ENCODE assay signal across 16 cellular contexts in genomic region chr16:27718136-27718766, GRCh38.
A peak's percentile ranks its signal among the peaks of the same experiment; 100 is the strongest.
DNase-seq lines count a peak whose midpoint lies in the region; ATAC-seq and TF ChIP-seq lines count a peak whose summit lies in the region.
"Had no signal": no experiment of that assay in that cellular context is flagged by ENCODE, and none has a peak within 500 bp of the region (broad histone marks: within the 10 kb centered on the region; RNA-seq: fewer than 3 reads in every experiment).

No MANE protein-coding gene starts in this region.

- intact Hi-C loops in CD14-positive monocyte (cut with micrococcal nuclease), result no loop called here
- intact Hi-C loops in posterior vena cava (cut with DNase I), result no loop called here
- intact Hi-C loops in activated CD4-positive, alpha-beta memory T cell treated with anti-CD3 and anti-CD28 coated beads for 36 hours (cut with micrococcal nuclease), result no loop called here

- no peaks in the 10 kb centered on the region for H3K9me3 Mint-ChIP-seq in CD14-positive monocyte
- H3K9me3 Mint-ChIP-seq in activated CD4-positive, alpha-beta memory T cell treated with anti-CD3 and anti-CD28 coated beads for 36 hours, result no peaks in the 10 kb centered on the region
- H3K9me3 Mint-ChIP-seq: activated naive CD4-positive, alpha-beta T cell treated with anti-CD3 and anti-CD28 coated beads, Interleukin-2, amount 50 U/mL, for 72 hours had no signal

- no peak for TF ChIP-seq CTCF in CD14-positive monocyte (IDR thresholded peaks at IDR 0.05)

- CTCF ChIA-PET in activated CD4-positive, alpha-beta memory T cell treated with anti-CD3 and anti-CD28 coated beads for 36 hours (lab: Charles Lee), result no interaction called here

- 82 to 92% (median 90%) methylated on average over 13 of the region's 13 CpGs for WGBS in adipose tissue, 3 donors

- H3K4me1 Mint-ChIP-seq in CD14-positive monocyte, result no peaks in the 10 kb centered on the region
- peaks cover 4% of the 10 kb centered on the region for H3K4me1 Mint-ChIP-seq in activated CD4-positive, alpha-beta memory T cell treated with anti-CD3 and anti-CD28 coated beads for 36 hours (ENCODE audit: low read depth)

- peak overlapping the region; percentile 7 for H3K27ac ChIP-seq in adipose tissue (ENCODE audit: low read depth, low read length)
- H3K27ac ChIP-seq: KMS-11, uterus had no signal

- H3K4me3 Mint-ChIP-seq in CD14-positive monocyte, result no peak overlapping the region
- no peak overlapping the region for H3K4me3 Mint-ChIP-seq in activated CD4-positive, alpha-beta memory T cell treated with anti-CD3 and anti-CD28 coated beads for 36 hours

- peaks cover 27 to 34% of the 10 kb centered on the region in 2 donors for H3K36me3 Mint-ChIP-seq in CD14-positive monocyte
- peaks cover 12% of the 10 kb centered on the region for H3K36me3 Mint-ChIP-seq in activated CD4-positive, alpha-beta memory T cell treated with anti-CD3 and anti-CD28 coated beads for 36 hours
- H3K36me3 Mint-ChIP-seq: activated naive CD4-positive, alpha-beta T cell treated with anti-CD3 and anti-CD28 coated beads, Interleukin-2, amount 50 U/mL, for 72 hours had no signal

- peak overlapping the region in 3 of 7 donors; percentile 32 to 53 (median 35) for H3K27ac Mint-ChIP-seq in CD14-positive monocyte
- no peak overlapping the region for H3K27ac Mint-ChIP-seq in activated CD4-positive, alpha-beta memory T cell treated with anti-CD3 and anti-CD28 coated beads for 36 hours

- DNase-seq in CD14-positive monocyte (ENCODE audit: low spot score), result peak; percentile 41
- peak in 29 of 51 donors; percentile 21 to 89 (median 43) for DNase-seq in hypothalamus (lab: John Stamatoyannopoulos, UW)
- peak; percentile 49 for DNase-seq in posterior vena cava (ENCODE audit: low spot score)
- no peak for DNase-seq in NCI-H1105 treated with DMSO at 0.1 percent for 48 hours (lab: John Stamatoyannopoulos, UW)
- DNase-seq in NCI-H748 treated with DMSO at 0.1 percent for 48 hours (lab: John Stamatoyannopoulos, UW), result no peak
- no peak for DNase-seq in activated CD4-positive, alpha-beta memory T cell treated with anti-CD3 and anti-CD28 coated beads for 36 hours
- DNase-seq: activated CD4-positive, alpha-beta T cell treated with anti-CD3 and anti-CD28 coated beads for 4 hours; NCI-H1105; NCI-H226; SHP77 treated with DMSO at 0.1 percent for 48 hours; stimulated activated naive CD4-positive, alpha-beta T cell; uterus had no signal

- no peak for ATAC-seq in HG03196 (IDR thresholded peaks at IDR 0.05; ENCODE audit: unreplicated experiment)
- ATAC-seq: activated naive CD4-positive, alpha-beta T cell treated with anti-CD3 and anti-CD28 coated beads, Interleukin-2, amount 50 U/mL, for 72 hours had no signal

- H3K27me3 Mint-ChIP-seq in CD14-positive monocyte (ENCODE audit: low read depth in 3 of 3), result no peaks in the 10 kb centered on the region
- no peaks in the 10 kb centered on the region for H3K27me3 Mint-ChIP-seq in activated CD4-positive, alpha-beta memory T cell treated with anti-CD3 and anti-CD28 coated beads for 36 hours

- POLR2A ChIA-PET in activated CD4-positive, alpha-beta memory T cell treated with anti-CD3 and anti-CD28 coated beads for 36 hours (lab: Charles Lee), result no interaction called here

Comparison
In these comparisons a context has a peak if more than half of its experiments do, and no peak if none do; other contexts are left out.
1. DNase-seq: peak in CD14-positive monocyte (single experiment), hypothalamus (29 of 51) and posterior vena cava (single experiment); none in NCI-H1105 treated with DMSO at 0.1 percent for 48 hours (single experiment), NCI-H748 treated with DMSO at 0.1 percent for 48 hours (single experiment) and activated CD4-positive, alpha-beta memory T cell treated with anti-CD3 and anti-CD28 coated beads for 36 hours (single experiment).